In genomic region chr4:173468314-173468713, GRCh38 we compare ENCODE assay signal across 26 cellular contexts.
DNase-seq lines count a peak whose midpoint lies in the region; ATAC-seq, FAIRE-seq and TF ChIP-seq lines count a peak whose summit lies in the region.
"Had no signal": no experiment of that assay in that cellular context is flagged by ENCODE, and none has a peak within 500 bp of the region (broad histone marks: within the 10 kb centered on the region; RNA-seq: fewer than 3 reads in every experiment).

No MANE protein-coding gene starts in this region.

- no peak overlapping the region for H3K27ac Mint-ChIP-seq in activated CD4-positive, alpha-beta T cell treated with anti-CD3 and anti-CD28 coated beads, Interleukin-2, amount 10 ng/mL, durations not matched to agents 24 days and 14 days
- H3K27ac Mint-ChIP-seq: B cell; CD4-positive, alpha-beta memory T cell; CD8-positive, alpha-beta memory T cell had no signal

- H3K4me1 Mint-ChIP-seq in activated CD4-positive, alpha-beta T cell treated with anti-CD3 and anti-CD28 coated beads, Interleukin-2, amount 10 ng/mL, durations not matched to agents 24 days and 14 days, result no peaks in the 10 kb centered on the region
- H3K4me1 Mint-ChIP-seq: B cell; CD8-positive, alpha-beta memory T cell had no signal

- H3K4me3 ChIP-seq in psoas muscle, result no peak overlapping the region
- H3K4me3 ChIP-seq: A549; BLaER1 treated with 17β-estradiol and CSF1 and Interleukin-3, amounts not matched to agents 10 nM and 100 nM; GM12878 had no signal

- no peaks in the 10 kb centered on the region for H3K36me3 ChIP-seq in psoas muscle (ENCODE audit: insufficient read depth in 1 of 2, low read depth in 1 of 2)

- TF ChIP-seq CTCF in psoas muscle (IDR thresholded peaks at IDR 0.05), result no peak

- no peaks in the 10 kb centered on the region for H3K27me3 ChIP-seq in psoas muscle (ENCODE audit: insufficient read depth in 3 of 3, low read length in 2 of 3)
- H3K27me3 ChIP-seq: BLaER1 treated with 17β-estradiol and CSF1 and Interleukin-3, amounts not matched to agents 10 nM and 100 nM had no signal

- no peak overlapping the region for H3K4me3 Mint-ChIP-seq in activated CD4-positive, alpha-beta T cell treated with anti-CD3 and anti-CD28 coated beads, Interleukin-2, amount 10 ng/mL, durations not matched to agents 24 days and 14 days
- H3K4me3 Mint-ChIP-seq: B cell; CD4-positive, alpha-beta memory T cell; CD8-positive, alpha-beta memory T cell had no signal

- peak; percentile 23 for FAIRE-seq in HTR-8/SVneo (lab: Jason Lieb, UNC)
- FAIRE-seq: A549, GM12878, GM12892, GM18507 had no signal

- H3K27ac ChIP-seq in psoas muscle, result no peak overlapping the region
- H3K27ac ChIP-seq: 22Rv1; A549; BLaER1 treated with 17β-estradiol and CSF1 and Interleukin-3, amounts not matched to agents 10 nM and 100 nM; C4-2B had no signal

- ATAC-seq in left cardiac atrium (peak; percentile 19 to 39), psoas muscle (peak; percentile 59 to 78 (median 64))
- ATAC-seq: A549, GM12878 had no signal

- H3K9me3 Mint-ChIP-seq in activated CD4-positive, alpha-beta T cell treated with anti-CD3 and anti-CD28 coated beads, Interleukin-2, amount 10 ng/mL, durations not matched to agents 24 days and 14 days, result peaks cover 3% of the 10 kb centered on the region
- H3K9me3 Mint-ChIP-seq: CD4-positive, alpha-beta memory T cell; CD8-positive, alpha-beta memory T cell had no signal

- peaks cover 18% of the 10 kb centered on the region for H3K27me3 Mint-ChIP-seq in activated CD4-positive, alpha-beta T cell treated with anti-CD3 and anti-CD28 coated beads, Interleukin-2, amount 10 ng/mL, durations not matched to agents 24 days and 14 days

- intact Hi-C loops in activated CD4-positive, alpha-beta T cell treated with anti-CD3 and anti-CD28 coated beads, Interleukin-2, amount 10 ng/mL, durations not matched to agents 24 days and 14 days (cut with micrococcal nuclease), result no loop called here
- intact Hi-C loops in left cardiac atrium (cut with DNase I), result no loop called here
- intact Hi-C loops in cardiac septum (cut with DNase I), result no loop called here
- intact Hi-C loops in psoas muscle (cut with DNase I), result no loop called here

- peak; percentile 30 for DNase-seq in activated CD4-positive, alpha-beta T cell treated with anti-CD3 and anti-CD28 coated beads, Interleukin-2, amount 10 ng/mL, durations not matched to agents 24 days and 14 days
- no peak for DNase-seq in activated CD4-positive, alpha-beta T cell treated with anti-CD3 and anti-CD28 coated beads, Interleukin-2, amount 50 U/mL, for 48 hours
- DNase-seq in left cardiac atrium (no peak), cardiac septum (ENCODE audit: low spot score) (no peak), HTR-8/SVneo (ENCODE audit: insufficient read length, low spot score) (no peak), psoas muscle (no peak), pons (ENCODE audit: low spot score) (no peak)
- DNase-seq: AML-193; CD4-positive, alpha-beta memory T cell; CD8-positive, alpha-beta memory T cell; COR-L47; DMS 273 treated with DMSO at 0.1 percent for 48 hours; DMS153; DMS53; DMS79; DND-41; EL; GDM1 had no signal

- peaks cover 16% of the 10 kb centered on the region for H3K4me1 ChIP-seq in psoas muscle
- H3K4me1 ChIP-seq: A549; BLaER1 treated with 17β-estradiol and CSF1 and Interleukin-3, amounts not matched to agents 10 nM and 100 nM had no signal

- no peaks in the 10 kb centered on the region for H3K36me3 Mint-ChIP-seq in activated CD4-positive, alpha-beta T cell treated with anti-CD3 and anti-CD28 coated beads, Interleukin-2, amount 10 ng/mL, durations not matched to agents 24 days and 14 days (ENCODE audit: low read depth)
- H3K36me3 Mint-ChIP-seq: CD4-positive, alpha-beta memory T cell had no signal

- H3K9me3 ChIP-seq in psoas muscle, result no peaks in the 10 kb centered on the region
- H3K9me3 ChIP-seq: A549; BLaER1 treated with 17β-estradiol and CSF1 and Interleukin-3, amounts not matched to agents 10 nM and 100 nM had no signal
